Comparison of ENCODE assay signal across 2 cellular contexts in genomic region chr12:68614772-68615171, GRCh38.
TF ChIP-seq lines count a peak whose summit lies in the region.

No MANE protein-coding gene starts in this region.

TF ChIP-seq in SK-N-SH, 30 proteins besides CTCF, POLR2A, EP300 and RAD21 (continued from another document):
- no peak for TF ChIP-seq PBX3 (IDR thresholded peaks at IDR 0.05)
- TF ChIP-seq ZBTB33 (IDR thresholded peaks at IDR 0.05; ENCODE audit: borderline replicate concordance, low read depth), result no peak
- TF ChIP-seq SMC3 (IDR thresholded peaks at IDR 0.05; ENCODE audit: low read depth, low read length), result no peak
- no peak for TF ChIP-seq USF2 (IDR thresholded peaks at IDR 0.05; ENCODE audit: borderline replicate concordance, low read depth, low read length)
- TF ChIP-seq GATA2 (CRISPR knock-in tag; IDR thresholded peaks at IDR 0.05), result no peak
- TF ChIP-seq FOSL2 (IDR thresholded peaks at IDR 0.05; ENCODE audit: borderline replicate concordance, low read depth), result no peak
- no peak for TF ChIP-seq NFIC (IDR thresholded peaks at IDR 0.05; ENCODE audit: borderline replicate concordance)
- TF ChIP-seq EZH2phosphoT487 (IDR thresholded peaks at IDR 0.05; ENCODE audit: borderline replicate concordance, low read depth), result no peak

TF ChIP-seq in SK-N-SH treated with all-trans-retinoic acid at 6 μM for 48 hours, 23 proteins besides CTCF, POLR2A, EP300 and RAD21 (continued from another document):
- no peak for TF ChIP-seq POU6F1 (CRISPR knock-in tag; IDR thresholded peaks at IDR 0.05; ENCODE audit: borderline replicate concordance, low read depth)
TF ChIP-seq in SK-N-SH treated with all-trans-retinoic acid at 6 μM for 48 hours: peak in this region for 0.
